ENCODE assay signal across 1 cellular context in the genomic region with DNA sequence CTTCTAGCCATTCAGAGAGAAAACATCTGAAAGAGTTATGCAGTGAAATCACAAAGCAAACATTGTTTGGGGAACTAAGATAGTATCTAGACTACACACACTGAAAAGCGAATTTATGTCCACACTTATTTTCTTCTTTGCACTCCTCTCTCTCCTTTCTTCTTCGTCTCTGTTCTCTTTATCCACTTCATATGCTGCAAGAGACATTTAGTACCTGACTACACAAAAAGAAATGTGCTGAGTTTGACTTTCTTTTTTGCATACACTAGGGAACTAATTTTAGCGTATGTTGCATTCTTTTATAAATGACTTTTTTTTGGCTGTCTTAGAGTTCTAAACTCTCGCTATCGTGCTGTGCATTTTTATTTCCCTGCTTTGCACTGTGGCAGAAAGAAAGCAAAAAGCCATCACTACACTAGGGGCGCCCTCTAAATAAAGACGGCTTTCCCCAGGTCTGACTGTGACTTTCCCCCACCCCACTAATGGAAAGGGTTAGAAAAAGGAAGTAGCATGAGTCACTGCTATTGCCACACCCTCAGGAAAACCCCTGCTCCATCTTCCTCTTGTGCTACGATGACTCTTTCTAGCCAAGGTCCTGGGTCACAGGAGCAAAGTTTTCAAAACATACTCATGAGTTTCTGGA.
TF ChIP-seq lines count a peak whose summit lies in the region.

No MANE protein-coding gene starts in this region.

TF ChIP-seq in K562, 482 proteins besides CTCF, POLR2A, EP300 and RAD21 (continued from another document and continues in another):
- TF ChIP-seq, protein P1, sequence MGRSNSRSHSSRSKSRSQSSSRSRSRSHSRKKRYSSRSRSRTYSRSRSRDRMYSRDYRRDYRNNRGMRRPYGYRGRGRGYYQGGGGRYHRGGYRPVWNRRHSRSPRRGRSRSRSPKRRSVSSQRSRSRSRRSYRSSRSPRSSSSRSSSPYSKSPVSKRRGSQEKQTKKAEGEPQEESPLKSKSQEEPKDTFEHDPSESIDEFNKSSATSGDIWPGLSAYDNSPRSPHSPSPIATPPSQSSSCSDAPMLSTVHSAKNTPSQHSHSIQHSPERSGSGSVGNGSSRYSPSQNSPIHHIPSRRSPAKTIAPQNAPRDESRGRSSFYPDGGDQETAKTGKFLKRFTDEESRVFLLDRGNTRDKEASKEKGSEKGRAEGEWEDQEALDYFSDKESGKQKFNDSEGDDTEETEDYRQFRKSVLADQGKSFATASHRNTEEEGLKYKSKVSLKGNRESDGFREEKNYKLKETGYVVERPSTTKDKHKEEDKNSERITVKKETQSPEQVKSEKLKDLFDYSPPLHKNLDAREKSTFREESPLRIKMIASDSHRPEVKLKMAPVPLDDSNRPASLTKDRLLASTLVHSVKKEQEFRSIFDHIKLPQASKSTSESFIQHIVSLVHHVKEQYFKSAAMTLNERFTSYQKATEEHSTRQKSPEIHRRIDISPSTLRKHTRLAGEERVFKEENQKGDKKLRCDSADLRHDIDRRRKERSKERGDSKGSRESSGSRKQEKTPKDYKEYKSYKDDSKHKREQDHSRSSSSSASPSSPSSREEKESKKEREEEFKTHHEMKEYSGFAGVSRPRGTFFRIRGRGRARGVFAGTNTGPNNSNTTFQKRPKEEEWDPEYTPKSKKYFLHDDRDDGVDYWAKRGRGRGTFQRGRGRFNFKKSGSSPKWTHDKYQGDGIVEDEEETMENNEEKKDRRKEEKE (IDR thresholded peaks at IDR 0.05; ENCODE audit: borderline replicate concordance in 1 of 2, control insufficient read depth in 1 of 2, low read depth in 2 of 2, low read length in 1 of 2): no peak
- TF ChIP-seq ZNF124 (CRISPR knock-in tag; IDR thresholded peaks at IDR 0.05) (no peak), ATF3 (IDR thresholded peaks at IDR 0.05) (peak; percentile 97), ATF3 (CRISPR knock-in tag; conservative IDR thresholded peaks at IDR 0.05) (peak; percentile 94), LARP7 (IDR thresholded peaks at IDR 0.05) (no peak), USF2 (CRISPR knock-in tag; IDR thresholded peaks at IDR 0.05) (no peak), MAFG (tag; conservative IDR thresholded peaks at IDR 0.05) (peak; percentile 69), NR3C1 (CRISPR knock-in tag; IDR thresholded peaks at IDR 0.05) (no peak), JUN (IDR thresholded peaks at IDR 0.05; ENCODE audit: borderline replicate concordance, low read depth, low read length) (peak; percentile 99), JUN (CRISPR knock-in tag; IDR thresholded peaks at IDR 0.05; ENCODE audit: borderline replicate concordance) (0 out of 2 replicates have a peak, but pooled peaks have one; percentile 45), ZKSCAN3 (CRISPR knock-in tag; IDR thresholded peaks at IDR 0.05) (no peak), CHD2 (IDR thresholded peaks at IDR 0.05; ENCODE audit: low read depth, low read length) (no peak), RERE (CRISPR knock-in tag; IDR thresholded peaks at IDR 0.05; ENCODE audit: borderline replicate concordance) (no peak), ADNP (tag; IDR thresholded peaks at IDR 0.05) (no peak), CHAMP1 (IDR thresholded peaks at IDR 0.05) (no peak), CC2D1A (IDR thresholded peaks at IDR 0.05) (peak; percentile 43; the same call in 1 of the 2 replicates), ZNF507 (tag; conservative IDR thresholded peaks at IDR 0.05) (no peak)
- TF ChIP-seq, protein P2, sequence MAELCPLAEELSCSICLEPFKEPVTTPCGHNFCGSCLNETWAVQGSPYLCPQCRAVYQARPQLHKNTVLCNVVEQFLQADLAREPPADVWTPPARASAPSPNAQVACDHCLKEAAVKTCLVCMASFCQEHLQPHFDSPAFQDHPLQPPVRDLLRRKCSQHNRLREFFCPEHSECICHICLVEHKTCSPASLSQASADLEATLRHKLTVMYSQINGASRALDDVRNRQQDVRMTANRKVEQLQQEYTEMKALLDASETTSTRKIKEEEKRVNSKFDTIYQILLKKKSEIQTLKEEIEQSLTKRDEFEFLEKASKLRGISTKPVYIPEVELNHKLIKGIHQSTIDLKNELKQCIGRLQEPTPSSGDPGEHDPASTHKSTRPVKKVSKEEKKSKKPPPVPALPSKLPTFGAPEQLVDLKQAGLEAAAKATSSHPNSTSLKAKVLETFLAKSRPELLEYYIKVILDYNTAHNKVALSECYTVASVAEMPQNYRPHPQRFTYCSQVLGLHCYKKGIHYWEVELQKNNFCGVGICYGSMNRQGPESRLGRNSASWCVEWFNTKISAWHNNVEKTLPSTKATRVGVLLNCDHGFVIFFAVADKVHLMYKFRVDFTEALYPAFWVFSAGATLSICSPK (IDR thresholded peaks at IDR 0.05; ENCODE audit: borderline replicate concordance): no peak
- TF ChIP-seq, protein P3, sequence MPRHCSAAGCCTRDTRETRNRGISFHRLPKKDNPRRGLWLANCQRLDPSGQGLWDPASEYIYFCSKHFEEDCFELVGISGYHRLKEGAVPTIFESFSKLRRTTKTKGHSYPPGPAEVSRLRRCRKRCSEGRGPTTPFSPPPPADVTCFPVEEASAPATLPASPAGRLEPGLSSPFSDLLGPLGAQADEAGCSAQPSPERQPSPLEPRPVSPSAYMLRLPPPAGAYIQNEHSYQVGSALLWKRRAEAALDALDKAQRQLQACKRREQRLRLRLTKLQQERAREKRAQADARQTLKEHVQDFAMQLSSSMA (CRISPR knock-in tag; IDR thresholded peaks at IDR 0.05): no peak
- TF ChIP-seq, protein P4, sequence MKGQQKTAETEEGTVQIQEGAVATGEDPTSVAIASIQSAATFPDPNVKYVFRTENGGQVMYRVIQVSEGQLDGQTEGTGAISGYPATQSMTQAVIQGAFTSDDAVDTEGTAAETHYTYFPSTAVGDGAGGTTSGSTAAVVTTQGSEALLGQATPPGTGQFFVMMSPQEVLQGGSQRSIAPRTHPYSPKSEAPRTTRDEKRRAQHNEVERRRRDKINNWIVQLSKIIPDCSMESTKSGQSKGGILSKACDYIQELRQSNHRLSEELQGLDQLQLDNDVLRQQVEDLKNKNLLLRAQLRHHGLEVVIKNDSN (CRISPR knock-in tag; IDR thresholded peaks at IDR 0.05): no peak
- TF ChIP-seq, protein P5, sequence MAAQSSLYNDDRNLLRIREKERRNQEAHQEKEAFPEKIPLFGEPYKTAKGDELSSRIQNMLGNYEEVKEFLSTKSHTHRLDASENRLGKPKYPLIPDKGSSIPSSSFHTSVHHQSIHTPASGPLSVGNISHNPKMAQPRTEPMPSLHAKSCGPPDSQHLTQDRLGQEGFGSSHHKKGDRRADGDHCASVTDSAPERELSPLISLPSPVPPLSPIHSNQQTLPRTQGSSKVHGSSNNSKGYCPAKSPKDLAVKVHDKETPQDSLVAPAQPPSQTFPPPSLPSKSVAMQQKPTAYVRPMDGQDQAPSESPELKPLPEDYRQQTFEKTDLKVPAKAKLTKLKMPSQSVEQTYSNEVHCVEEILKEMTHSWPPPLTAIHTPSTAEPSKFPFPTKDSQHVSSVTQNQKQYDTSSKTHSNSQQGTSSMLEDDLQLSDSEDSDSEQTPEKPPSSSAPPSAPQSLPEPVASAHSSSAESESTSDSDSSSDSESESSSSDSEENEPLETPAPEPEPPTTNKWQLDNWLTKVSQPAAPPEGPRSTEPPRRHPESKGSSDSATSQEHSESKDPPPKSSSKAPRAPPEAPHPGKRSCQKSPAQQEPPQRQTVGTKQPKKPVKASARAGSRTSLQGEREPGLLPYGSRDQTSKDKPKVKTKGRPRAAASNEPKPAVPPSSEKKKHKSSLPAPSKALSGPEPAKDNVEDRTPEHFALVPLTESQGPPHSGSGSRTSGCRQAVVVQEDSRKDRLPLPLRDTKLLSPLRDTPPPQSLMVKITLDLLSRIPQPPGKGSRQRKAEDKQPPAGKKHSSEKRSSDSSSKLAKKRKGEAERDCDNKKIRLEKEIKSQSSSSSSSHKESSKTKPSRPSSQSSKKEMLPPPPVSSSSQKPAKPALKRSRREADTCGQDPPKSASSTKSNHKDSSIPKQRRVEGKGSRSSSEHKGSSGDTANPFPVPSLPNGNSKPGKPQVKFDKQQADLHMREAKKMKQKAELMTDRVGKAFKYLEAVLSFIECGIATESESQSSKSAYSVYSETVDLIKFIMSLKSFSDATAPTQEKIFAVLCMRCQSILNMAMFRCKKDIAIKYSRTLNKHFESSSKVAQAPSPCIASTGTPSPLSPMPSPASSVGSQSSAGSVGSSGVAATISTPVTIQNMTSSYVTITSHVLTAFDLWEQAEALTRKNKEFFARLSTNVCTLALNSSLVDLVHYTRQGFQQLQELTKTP (IDR thresholded peaks at IDR 0.05; ENCODE audit: low read depth in 1 of 2, partially characterized antibody in 2 of 2): peak in 1 of 2 experiments; percentile 59
- TF ChIP-seq, protein P6, sequence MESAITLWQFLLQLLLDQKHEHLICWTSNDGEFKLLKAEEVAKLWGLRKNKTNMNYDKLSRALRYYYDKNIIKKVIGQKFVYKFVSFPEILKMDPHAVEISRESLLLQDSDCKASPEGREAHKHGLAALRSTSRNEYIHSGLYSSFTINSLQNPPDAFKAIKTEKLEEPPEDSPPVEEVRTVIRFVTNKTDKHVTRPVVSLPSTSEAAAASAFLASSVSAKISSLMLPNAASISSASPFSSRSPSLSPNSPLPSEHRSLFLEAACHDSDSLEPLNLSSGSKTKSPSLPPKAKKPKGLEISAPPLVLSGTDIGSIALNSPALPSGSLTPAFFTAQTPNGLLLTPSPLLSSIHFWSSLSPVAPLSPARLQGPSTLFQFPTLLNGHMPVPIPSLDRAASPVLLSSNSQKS (CRISPR knock-in tag; IDR thresholded peaks at IDR 0.05): no peak
